In genomic region chr7:57274535-57275283, GRCh38 we compare ENCODE assay signal across 25 cellular contexts.
DNase-seq lines count a peak whose midpoint lies in the region; ATAC-seq, FAIRE-seq and TF ChIP-seq lines count a peak whose summit lies in the region.
"Had no signal": no experiment of that assay in that cellular context is flagged by ENCODE, and none has a peak within 500 bp of the region (broad histone marks: within the 10 kb centered on the region; RNA-seq: fewer than 3 reads in every experiment).

No MANE protein-coding gene starts in this region.

- BruUV-seq in HepG2 (replicated peaks; lab: Mats Ljungman, UMichigan) (no TSS peak), GM12878 (replicated peaks; lab: Mats Ljungman, UMichigan) (no TSS peak)

- H3K36me3 Mint-ChIP-seq in endodermal cell (ENCODE audit: low read depth) = no peaks in the 10 kb centered on the region
- H3K36me3 Mint-ChIP-seq: CD14-positive monocyte had no signal

- ATAC-seq in HepG2 (no peak), right lobe of liver (no peak), GM12878 (no peak)

- POLR2A ChIA-PET in HepG2 (lab: Yijun Ruan, JAX) (no interaction called here), GM12878 (lab: Charles Lee) (no interaction called here)

- H3K4me1 ChIP-seq in HepG2 (ENCODE audit: insufficient read depth, low read length) = no peaks in the 10 kb centered on the region
- H3K4me1 ChIP-seq in right lobe of liver = no peaks in the 10 kb centered on the region
- no peaks in the 10 kb centered on the region for H3K4me1 ChIP-seq in GM12878 (ENCODE audit: control insufficient read depth, insufficient read depth, low read length)
- H3K4me1 ChIP-seq in endodermal cell (ENCODE audit: control insufficient read depth, insufficient read depth, low read length) = no peaks in the 10 kb centered on the region
- H3K4me1 ChIP-seq: BE2C; BLaER1 treated with 17β-estradiol and CSF1 and Interleukin-3, amounts not matched to agents 10 nM and 100 nM had no signal

- H3K27me3 Mint-ChIP-seq in endodermal cell (ENCODE audit: insufficient read depth) = no peaks in the 10 kb centered on the region
- H3K27me3 Mint-ChIP-seq: CD4-positive, alpha-beta T cell; CD8-positive, alpha-beta memory T cell had no signal

- no peak overlapping the region for H3K4me2 ChIP-seq in HepG2 (ENCODE audit: low read depth, low read length)
- H3K4me2 ChIP-seq in GM12878 (ENCODE audit: control insufficient read depth, insufficient read depth) = no peak overlapping the region
- H3K4me2 ChIP-seq: BLaER1 treated with 17β-estradiol and CSF1 and Interleukin-3, amounts not matched to agents 10 nM and 100 nM had no signal

- H4K20me1 ChIP-seq in HepG2 (ENCODE audit: insufficient read depth, low read length) (no peaks in the 10 kb centered on the region), GM12878 (ENCODE audit: control insufficient read depth, insufficient read depth) (no peaks in the 10 kb centered on the region)
- H4K20me1 ChIP-seq: BLaER1 treated with 17β-estradiol and CSF1 and Interleukin-3, amounts not matched to agents 10 nM and 100 nM had no signal

- H2AFZ ChIP-seq in HepG2 (ENCODE audit: low read length) = no peak overlapping the region
- no peak overlapping the region for H2AFZ ChIP-seq in GM12878 (ENCODE audit: control insufficient read depth, low read depth, low read length)

- H3K27ac ChIP-seq in HepG2 (ENCODE audit: extremely low read length, insufficient read depth, low read length) = no peak overlapping the region
- no peak overlapping the region for H3K27ac ChIP-seq in right lobe of liver
- H3K27ac ChIP-seq in GM12878 (ENCODE audit: control insufficient read depth, insufficient read depth) = no peak overlapping the region
- no peak overlapping the region for H3K27ac ChIP-seq in endodermal cell (ENCODE audit: low read depth, low read length)
- no peak overlapping the region for H3K27ac ChIP-seq in coronary artery
- H3K27ac ChIP-seq: 22Rv1; BLaER1 treated with 17β-estradiol and CSF1 and Interleukin-3, amounts not matched to agents 10 nM and 100 nM had no signal

- no peak for TF ChIP-seq CTCF in HepG2 (CRISPR knock-in tag; IDR thresholded peaks at IDR 0.05)
- TF ChIP-seq CTCF in right lobe of liver (IDR thresholded peaks at IDR 0.05) = no peak
- no peak for TF ChIP-seq CTCF in GM12878 (IDR thresholded peaks at IDR 0.05 in 2 of 3, conservative IDR thresholded peaks at IDR 0.05 in 1 of 3; ENCODE audit: control insufficient read depth in 2 of 3, extremely low read depth in 1 of 3, insufficient read depth in 1 of 3, low read depth in 3 of 3, low read length in 3 of 3)
- no peak for TF ChIP-seq CTCF in endodermal cell (conservative IDR thresholded peaks at IDR 0.05)
- no peak for TF ChIP-seq CTCF in coronary artery (IDR thresholded peaks at IDR 0.05)

- H3K27me3 ChIP-seq in HepG2 (ENCODE audit: control insufficient read depth in 1 of 2, insufficient read depth in 2 of 2, low read length in 2 of 2) (no peaks in the 10 kb centered on the region), right lobe of liver (no peaks in the 10 kb centered on the region), GM12878 (replicated peaks in 1 of 2; ENCODE audit: control insufficient read depth in 2 of 2, insufficient read depth in 2 of 2, low read length in 1 of 2) (no peaks in the 10 kb centered on the region), endodermal cell (ENCODE audit: control insufficient read depth, insufficient read depth, low read length, poor library complexity, severe bottlenecking) (no peaks in the 10 kb centered on the region)
- H3K27me3 ChIP-seq: BE2C; BLaER1 treated with 17β-estradiol and CSF1 and Interleukin-3, amounts not matched to agents 10 nM and 100 nM had no signal

- SMC1A ChIA-PET in GM12878 (lab: Charles Lee; ENCODE audit: uncharacterized antibody, unreplicated experiment) = no interaction called here

- no peak for TF ChIP-seq EP300 in HepG2 (IDR thresholded peaks at IDR 0.05; ENCODE audit: low read depth in 2 of 2, low read length in 2 of 2)
- no peak for TF ChIP-seq EP300 in HepG2 (CRISPR knock-in tag; IDR thresholded peaks at IDR 0.05; ENCODE audit: borderline replicate concordance)
- TF ChIP-seq EP300 in GM12878 (IDR thresholded peaks at IDR 0.05; ENCODE audit: borderline replicate concordance in 1 of 2, control insufficient read depth in 1 of 2, low read depth in 2 of 2, low read length in 2 of 2) = no peak

- WGBS in HepG2 (ENCODE audit: low lambda C conversion rate) = 8% methylated on average over 1 of the region's 1 CpG
- 25% methylated on average over 1 of the region's 1 CpG for WGBS in right lobe of liver (ENCODE audit: insufficient coverage, low coverage, low lambda C conversion rate, missing lambda C conversion rate)
- 38% methylated on average over 1 of the region's 1 CpG for WGBS in GM12878 (ENCODE audit: insufficient coverage, insufficient replicate concordance, low lambda C conversion rate, missing lambda C conversion rate)
- 33% methylated on average over 1 of the region's 1 CpG; no CpG with 5 or more reads in 1 of the 2 experiments for WGBS in endodermal cell (ENCODE audit: insufficient coverage in 1 of 2, insufficient read length in 1 of 2), 2 experiments

- peaks cover 87% of the 10 kb centered on the region for H3K9me3 Mint-ChIP-seq in endodermal cell

- no peak overlapping the region for H3K27ac Mint-ChIP-seq in endodermal cell
- H3K27ac Mint-ChIP-seq: CD14-positive monocyte; CD4-positive, alpha-beta T cell; CD8-positive, alpha-beta memory T cell; HFFc6 had no signal

- TF ChIP-seq RAD21 in HepG2 (CRISPR knock-in tag; IDR thresholded peaks at IDR 0.05) = no peak
- no peak for TF ChIP-seq RAD21 in GM12878 (IDR thresholded peaks at IDR 0.05; ENCODE audit: insufficient read depth, low read depth, low read length)

- CTCF ChIA-PET in HepG2 (lab: Yijun Ruan, JAX; ENCODE audit: low intra/inter-chr PET ratio, low total read pairs) = no interaction called here
- CTCF ChIA-PET in GM12878 (lab: Yijun Ruan, JAX) = no interaction called here

- peaks cover 90% of the 10 kb centered on the region for H3K9me3 ChIP-seq in HepG2 (ENCODE audit: low read length)
- peaks cover 0 to 17% (median 8%) of the 10 kb centered on the region in 4 donors for H3K9me3 ChIP-seq in right lobe of liver
- no peaks in the 10 kb centered on the region; the same call in 2 of the 3 replicates for H3K9me3 ChIP-seq in GM12878 (replicated peaks; ENCODE audit: control insufficient read depth, insufficient read depth, low read length)
- peaks cover 91% of the 10 kb centered on the region for H3K9me3 ChIP-seq in endodermal cell (ENCODE audit: control insufficient read depth, low read length)
- H3K9me3 ChIP-seq: BE2C had no signal

- in situ Hi-C loops in HepG2 (cut with HindIII; ENCODE audit: extremely low pct_ligation_motif_present, low pct_unique_long_range_greater_than_20kb) (no loop called here), GM12878 (cut with MboI) (no loop called here)

- intact Hi-C loops in HepG2 (cut with micrococcal nuclease; ENCODE audit: unreplicated experiment) (no loop called here), right lobe of liver (cut with DNase I) (no loop called here), GM12878 (cut with micrococcal nuclease; ENCODE audit: unreplicated experiment) (no loop called here)

- no peak overlapping the region for H3K4me3 Mint-ChIP-seq in endodermal cell
- H3K4me3 Mint-ChIP-seq: CD14-positive monocyte; CD4-positive, alpha-beta T cell; CD8-positive, alpha-beta memory T cell; HFFc6 had no signal

- DNase-seq in HepG2 (ENCODE audit: low spot score) (no peak), right lobe of liver (no peak), GM12878 (ENCODE audit: low read depth, low spot score) (no peak), endodermal cell (no peak), amniotic stem cell (lab: John Stamatoyannopoulos, UW) (no peak), coronary artery (ENCODE audit: low spot score) (no peak)
- DNase-seq: ACHN; AML-193; BE2C; CD4-positive, alpha-beta T cell; CD8-positive, alpha-beta memory T cell; DMS 273 treated with DMSO at 0.1 percent for 48 hours; DMS79; EL; GDM1; GOT3; H7; HCEC 1CT; HFFc6 had no signal

- H3K9ac ChIP-seq in HepG2 (ENCODE audit: insufficient read depth, low read depth, low read length) (no peak overlapping the region), GM12878 (ENCODE audit: control insufficient read depth, insufficient read depth, low read length) (no peak overlapping the region), endodermal cell (ENCODE audit: extremely low read depth, low read length, poor library complexity, severe bottlenecking) (no peak overlapping the region)
- H3K9ac ChIP-seq: BLaER1 treated with 17β-estradiol and CSF1 and Interleukin-3, amounts not matched to agents 10 nM and 100 nM had no signal

- RAD21 ChIA-PET in GM12878 (lab: Charles Lee; ENCODE audit: unreplicated experiment) = no interaction called here

- no peaks in the 10 kb centered on the region for H3K4me1 Mint-ChIP-seq in endodermal cell
- H3K4me1 Mint-ChIP-seq: CD14-positive monocyte; CD8-positive, alpha-beta memory T cell had no signal

- FAIRE-seq in HepG2 (lab: Jason Lieb, UNC) (no peak), GM12878 (lab: Jason Lieb, UNC) (no peak)
- FAIRE-seq: D721Med, GM12891, GM18507 had no signal

- H3K4me3 ChIP-seq in HepG2 (replicated peaks in 1 of 3; ENCODE audit: insufficient read depth in 1 of 3, low read depth in 2 of 3, low read length in 3 of 3) = no peak overlapping the region
- H3K4me3 ChIP-seq in right lobe of liver = no peak overlapping the region
- H3K4me3 ChIP-seq in GM12878 = no peak overlapping the region
- peak overlapping the region; percentile 35 for H3K4me3 ChIP-seq in endodermal cell (ENCODE audit: low read length)
- H3K4me3 ChIP-seq in coronary artery = no peak overlapping the region
- H3K4me3 ChIP-seq: BLaER1 treated with 17β-estradiol and CSF1 and Interleukin-3, amounts not matched to agents 10 nM and 100 nM had no signal

- no peak for TF ChIP-seq POLR2A in HepG2 (IDR thresholded peaks at IDR 0.05; ENCODE audit: insufficient read depth in 1 of 2, low read depth in 2 of 2, low read length in 2 of 2)
- no peak for TF ChIP-seq POLR2A in right lobe of liver (IDR thresholded peaks at IDR 0.05)
- no peak for TF ChIP-seq POLR2A in GM12878 (IDR thresholded peaks at IDR 0.05; ENCODE audit: low read depth, low read length)

- H3K79me2 ChIP-seq in HepG2 (ENCODE audit: insufficient read depth, low read length) = no peaks in the 10 kb centered on the region
- no peaks in the 10 kb centered on the region for H3K79me2 ChIP-seq in GM12878 (ENCODE audit: control insufficient read depth, insufficient read depth, low read length)

- H3K36me3 ChIP-seq in HepG2 (replicated peaks in 1 of 2; ENCODE audit: control insufficient read depth in 1 of 2, insufficient read depth in 2 of 2, low read length in 2 of 2) (no peaks in the 10 kb centered on the region), right lobe of liver (no peaks in the 10 kb centered on the region), GM12878 (ENCODE audit: control insufficient read depth in 2 of 2, insufficient read depth in 2 of 2, low read length in 1 of 2) (no peaks in the 10 kb centered on the region), endodermal cell (ENCODE audit: control insufficient read depth, insufficient read depth, low read length) (no peaks in the 10 kb centered on the region)
- H3K36me3 ChIP-seq: BE2C; BLaER1 treated with 17β-estradiol and CSF1 and Interleukin-3, amounts not matched to agents 10 nM and 100 nM had no signal

TF ChIP-seq in HepG2, 621 proteins besides CTCF, POLR2A, EP300 and RAD21 (continues in another document):
- TF ChIP-seq NFIC (IDR thresholded peaks at IDR 0.05; ENCODE audit: low read length) = no peak
- TF ChIP-seq SMC3 (IDR thresholded peaks at IDR 0.05; ENCODE audit: low read length) = no peak

TF ChIP-seq in GM12878, 131 proteins besides CTCF, POLR2A, EP300 and RAD21 (continues in another document):
- peak; percentile 81 for TF ChIP-seq ZNF274 (IDR thresholded peaks at IDR 0.05; ENCODE audit: insufficient read depth, insufficient read length)

Comparison
In these comparisons a context has a peak if more than half of its experiments do, and no peak if none do; other contexts are left out.
1. Of the 75 proteins assayed by ChIP-seq in both HepG2 and GM12878: peak only in HepG2: none; only in GM12878: none; in both: ZNF274; in neither: 74.